Comparison of ENCODE assay signal across 8 cellular contexts in genomic region chr17:79065105-79065670, GRCh38. TPM values are rescaled to one million over a fixed set of nuclear protein-coding genes. Genes with fewer than 3 reads are reported as not detected.
DNase-seq lines count a peak whose midpoint lies in the region; ATAC-seq and TF ChIP-seq lines count a peak whose summit lies in the region.

No MANE protein-coding gene starts in this region.

- H4K20me1 ChIP-seq in OCI-LY3 (ENCODE audit: insufficient read depth, low read length) = no peaks in the 10 kb centered on the region

- TF ChIP-seq CTCF in OCI-LY3 (IDR thresholded peaks at IDR 0.05; ENCODE audit: low read depth, low read length) = peak; percentile 68

- H3K9me3 ChIP-seq in OCI-LY3 (ENCODE audit: insufficient read depth, low read length) = no peaks in the 10 kb centered on the region

- H3K36me3 ChIP-seq in OCI-LY3 (replicated peaks; ENCODE audit: low read depth, low read length) = no peaks in the 10 kb centered on the region

- ATAC-seq in left ventricle myocardium superior (peak; percentile 43), HG02759 (IDR thresholded peaks at IDR 0.05; ENCODE audit: unreplicated experiment) (no peak)

- H3K79me2 ChIP-seq in OCI-LY3 (ENCODE audit: low read length) = no peaks in the 10 kb centered on the region

- H3K27me3 ChIP-seq in OCI-LY3 (ENCODE audit: low read depth, low read length) = no peaks in the 10 kb centered on the region

- intact Hi-C loops in left ventricle myocardium superior (cut with micrococcal nuclease) = no loop called here

- H3K9ac ChIP-seq in OCI-LY3 (ENCODE audit: low read length) = no peak overlapping the region

- no peaks in the 10 kb centered on the region for H3K4me1 ChIP-seq in OCI-LY3 (ENCODE audit: low read length)

- no peak overlapping the region for H3K27ac ChIP-seq in OCI-LY3 (ENCODE audit: low read length)

- no peak overlapping the region for H3K4me3 ChIP-seq in OCI-LY3 (ENCODE audit: low read length)

- DNase-seq in SIG-M5 treated with dmso at 0.1 percent for 504 hours (lab: John Stamatoyannopoulos, UW; ENCODE audit: unreplicated experiment) (peak; percentile 34), SIG-M5 (lab: John Stamatoyannopoulos, UW) (no peak), left ventricle myocardium superior (no peak), NCI-H510A treated with DMSO at 0.1 percent for 48 hours (lab: John Stamatoyannopoulos, UW) (no peak)
- DNase-seq in activated naive CD4-positive, alpha-beta T cell treated with Interleukin-2 at 50 U/mL for 16 hours = peak; percentile 64
- peak in 3 of 4 experiments; percentile 27 to 44 (median 28) for DNase-seq in stimulated activated CD4-positive, alpha-beta T cell treated with anti-CD3 and anti-CD28 coated beads, Interleukin-1b, Interleukin-23, amount 100 ng/mL, for 24 hours (ENCODE audit: low read depth in 4 of 4, low spot score in 1 of 4)

- H3K4me2 ChIP-seq in OCI-LY3 (ENCODE audit: low read length) = peak overlapping the region; percentile 27

- H2AFZ ChIP-seq in OCI-LY3 (ENCODE audit: low read depth, low read length) = 0 out of 2 replicates have a peak overlapping the region, but pooled peaks have one; percentile 32

RNA-seq across cellular contexts. Expression of gene ENGASE, which starts 9.4 kb away (rescaled TPM):
- 32.8 TPM for total RNA-seq in left ventricle myocardium superior

RNA-seq across cellular contexts. Expression of gene C1QTNF1, which starts 41.2 kb away (rescaled TPM):
- total RNA-seq in left ventricle myocardium superior = 247 TPM

RNA-seq across cellular contexts. Expression of gene CANT1, which starts 55.6 kb away (rescaled TPM):
- 28.2 TPM for total RNA-seq in left ventricle myocardium superior

Comparison
In these comparisons a context has a peak if more than half of its experiments do, and no peak if none do; other contexts are left out.
1. DNase-seq: peak in SIG-M5 treated with dmso at 0.1 percent for 504 hours (single experiment), activated naive CD4-positive, alpha-beta T cell treated with Interleukin-2 at 50 U/mL for 16 hours (single experiment) and stimulated activated CD4-positive, alpha-beta T cell treated with anti-CD3 and anti-CD28 coated beads, Interleukin-1b, Interleukin-23, amount 100 ng/mL, for 24 hours (3 of 4); none in SIG-M5 (single experiment), left ventricle myocardium superior (single experiment) and NCI-H510A treated with DMSO at 0.1 percent for 48 hours (single experiment).